Comparison of ENCODE assay signal across 30 cellular contexts in genomic region chr20:61391812-61392520, GRCh38.
DNase-seq lines count a peak whose midpoint lies in the region; ATAC-seq, FAIRE-seq and TF ChIP-seq lines count a peak whose summit lies in the region.
"Had no signal": no experiment of that assay in that cellular context is flagged by ENCODE, and none has a peak within 500 bp of the region (broad histone marks: within the 10 kb centered on the region; RNA-seq: fewer than 3 reads in every experiment).

No MANE protein-coding gene starts in this region.

- ATAC-seq in K562 (no peak), GM18498 (IDR thresholded peaks at IDR 0.05; ENCODE audit: unreplicated experiment) (no peak)
- ATAC-seq: esophagus mucosa; left lobe of liver; naive thymus-derived CD4-positive, alpha-beta T cell; stimulated activated naive CD8-positive, alpha-beta T cell treated with anti-CD3 and anti-CD28 coated beads, Interleukin-15, amount 100 ng/mL, for 72 hours had no signal

- peak; percentile 24 for DNase-seq in A172 (ENCODE audit: low spot score)
- DNase-seq in HTR-8/SVneo (ENCODE audit: insufficient read length, low spot score): no peak
- no peak for DNase-seq in K562 (ENCODE audit: extremely low read depth in 1 of 4, low spot score in 3 of 4)
- DNase-seq in kidney tubule cell (ENCODE audit: low spot score): peak; percentile 21
- DNase-seq in NCI-H2081 treated with DMSO at 0.1 percent for 48 hours (lab: John Stamatoyannopoulos, UW): no peak
- no peak for DNase-seq in D721Med (ENCODE audit: insufficient read length, low spot score)
- DNase-seq in effector CD8-positive, alpha-beta T cell (lab: John Stamatoyannopoulos, UW): no peak
- DNase-seq: activated CD4-positive, alpha-beta memory T cell treated with anti-CD3 and anti-CD28 coated beads for 36 hours; activated CD8-positive, alpha-beta memory T cell treated with anti-CD3 and anti-CD28 coated beads, Interleukin-2, amount 50 U/mL, for 48 hours; activated naive CD4-positive, alpha-beta T cell treated with anti-CD3 and anti-CD28 coated beads, Interleukin-2, amount 10 ng/mL, durations not matched to agents 7 days and 5 days; amniotic stem cell; CD4-positive, alpha-beta memory T cell; effector memory CD4-positive, alpha-beta T cell; EL; H7; naive thymus-derived CD4-positive, alpha-beta T cell; NCI-H146; NCI-H2171; NCI-H526 treated with DMSO at 0.1 percent for 48 hours; stimulated activated CD8-positive, alpha-beta memory T cell treated with anti-CD3 and anti-CD28 coated beads, Interleukin-4, amount 100 ng/mL, for 48 hours; stimulated activated naive CD8-positive, alpha-beta T cell treated with anti-CD3 and anti-CD28 coated beads, Interleukin-15, amount 100 ng/mL, for 72 hours had no signal

- peaks cover 0 to 36% of the 10 kb centered on the region in 2 experiments; a peak in 2 of 5 replicates for H3K27me3 ChIP-seq in K562 (ENCODE audit: control insufficient read depth in 2 of 2, insufficient read depth in 2 of 2, low read length in 2 of 2)
- H3K27me3 ChIP-seq: SJSA1 had no signal

- no peaks in the 10 kb centered on the region for H3K79me2 ChIP-seq in K562 (ENCODE audit: control insufficient read depth, insufficient read depth, low read length)

- no peak overlapping the region for H3K27ac ChIP-seq in K562 (ENCODE audit: extremely low read depth, low read depth, low read length)
- H3K27ac ChIP-seq: KMS-11, SJSA1 had no signal

- H3K4me3 ChIP-seq in K562: no peak overlapping the region
- H3K4me3 ChIP-seq: SJSA1 had no signal

- no peak for TF ChIP-seq RAD21 in K562 (CRISPR knock-in tag; conservative IDR thresholded peaks at IDR 0.05 in 1 of 2, IDR thresholded peaks at IDR 0.05 in 1 of 2)

- H3K4me2 ChIP-seq in K562 (ENCODE audit: insufficient read depth, low read length): no peak overlapping the region
- H3K4me2 ChIP-seq: KMS-11 had no signal

- no TSS peak for BruUV-seq in K562 (replicated peaks; lab: Mats Ljungman, UMichigan)

- no peak overlapping the region for H3K9ac ChIP-seq in K562 (ENCODE audit: insufficient read depth in 1 of 2, low read depth in 2 of 2, low read length in 2 of 2)
- H3K9ac ChIP-seq: KMS-11 had no signal

- TF ChIP-seq CTCF in K562 (IDR thresholded peaks at IDR 0.05 in 2 of 3, conservative IDR thresholded peaks at IDR 0.05 in 1 of 3; ENCODE audit: insufficient read depth in 2 of 3, low read depth in 1 of 3, low read length in 3 of 3) (no peak), D721Med (IDR thresholded peaks at IDR 0.05; ENCODE audit: insufficient read depth, missing control alignments) (no peak)

- no peak overlapping the region for H2AFZ ChIP-seq in K562 (ENCODE audit: low read depth, low read length)

- TF ChIP-seq POLR2A in K562 (conservative IDR thresholded peaks at IDR 0.05): no peak

- FAIRE-seq in HTR-8/SVneo (lab: Jason Lieb, UNC): peak; percentile 46
- FAIRE-seq in K562 (lab: Jason Lieb, UNC): no peak
- no peak for FAIRE-seq in D721Med (lab: Jason Lieb, UNC)
- FAIRE-seq: A204.1, colon, frontal cortex, RCC 7860 had no signal

- H4K20me1 ChIP-seq in K562 (replicated peaks; ENCODE audit: control insufficient read depth, insufficient read depth, low read length): no peaks in the 10 kb centered on the region

- POLR2A ChIA-PET in K562 (lab: Yijun Ruan, JAX): interaction anchor here (0.6 kb wide), 1 partner anchor 8 kb away, joined by 3 read pairs; no protein-coding TSS in a partner anchor

- TF ChIP-seq EP300 in K562 (IDR thresholded peaks at IDR 0.05; ENCODE audit: low read length): no peak

- intact Hi-C loops in K562 (cut with micrococcal nuclease): no loop called here

- peaks cover 4% of the 10 kb centered on the region for H3K9me1 ChIP-seq in K562 (ENCODE audit: control insufficient read depth, insufficient read depth, low read length)

- CTCF ChIA-PET in K562 (lab: Yijun Ruan, JAX; ENCODE audit: low intra/inter-chr PET ratio): no interaction called here

- H3K9me3 ChIP-seq in K562 (replicated peaks; ENCODE audit: control insufficient read depth, insufficient read depth, low read depth, low read length): no peaks in the 10 kb centered on the region
- H3K9me3 ChIP-seq: SJSA1 had no signal

- H3K4me1 ChIP-seq in K562 (replicated peaks in 1 of 2; ENCODE audit: control insufficient read depth in 2 of 2, insufficient read depth in 2 of 2, low read length in 2 of 2): no peaks in the 10 kb centered on the region
- H3K4me1 ChIP-seq: SJSA1 had no signal

- under 1% methylated on average over 28 of the region's 28 CpGs for WGBS in K562 (ENCODE audit: insufficient coverage, low coverage, missing lambda C conversion rate)

- in situ Hi-C loops in K562 (cut with MboI): no loop called here

- H3K36me3 ChIP-seq in K562 (ENCODE audit: control insufficient read depth, insufficient read depth, low read length): no peaks in the 10 kb centered on the region
- H3K36me3 ChIP-seq: SJSA1 had no signal

TF ChIP-seq in K562, 482 proteins besides CTCF, POLR2A, EP300 and RAD21:
- 0 out of 2 replicates have a peak, but pooled peaks have one; percentile 12 for TF ChIP-seq NFE2 (IDR thresholded peaks at IDR 0.05; ENCODE audit: low read depth)
- no peak for TF ChIP-seq CREB3 (tag; conservative IDR thresholded peaks at IDR 0.05; ENCODE audit: low read depth)

Comparison
In these comparisons a context has a peak if more than half of its experiments do, and no peak if none do; other contexts are left out.
1. DNase-seq: peak in A172 (single experiment) and kidney tubule cell (single experiment); none in HTR-8/SVneo (single experiment), K562 (0 of 4), NCI-H2081 treated with DMSO at 0.1 percent for 48 hours (single experiment), D721Med (single experiment) and effector CD8-positive, alpha-beta T cell (single experiment).